Comparison of ENCODE assay signal across 8 cellular contexts in genomic region chr7:73668103-73668937, GRCh38. TPM values are rescaled to one million over a fixed set of nuclear protein-coding genes. Genes with fewer than 3 reads are reported as not detected.
DNase-seq lines count a peak whose midpoint lies in the region; TF ChIP-seq lines count a peak whose summit lies in the region.

No MANE protein-coding gene starts in this region.

- H3K27ac ChIP-seq in DOHH2 (ENCODE audit: low read depth, low read length) (peak overlapping the region; percentile 9; the same call in 1 of the 2 replicates), SJSA1 (no peak overlapping the region), sigmoid colon (peak overlapping the region in 3 of 4 donors; percentile 25 to 66 (median 41))

- H3K36me3 ChIP-seq in DOHH2 (ENCODE audit: control insufficient read depth, low read length) = no peaks in the 10 kb centered on the region
- no peaks in the 10 kb centered on the region; the same call in 1 of the 2 replicates for H3K36me3 ChIP-seq in SJSA1
- H3K36me3 ChIP-seq in sigmoid colon = no peaks in the 10 kb centered on the region

- no peak for TF ChIP-seq EP300 in sigmoid colon (IDR thresholded peaks at IDR 0.05)

- H3K4me2 ChIP-seq in DOHH2 (ENCODE audit: low read length) = peak overlapping the region; percentile 83

- no peak for TF ChIP-seq POLR2A in sigmoid colon (IDR thresholded peaks at IDR 0.05)

- intact Hi-C loops in sigmoid colon (cut with DNase I) = loop anchor here (5.0 kb wide), 1 partner anchor 49 kb away; the partner anchor contains the start of gene STX1A

- no peak for TF ChIP-seq CTCF in DOHH2 (IDR thresholded peaks at IDR 0.05; ENCODE audit: low read depth, low read length, poor library complexity, severe bottlenecking)
- TF ChIP-seq CTCF in HFF-Myc (IDR thresholded peaks at IDR 0.05; ENCODE audit: low read depth, low read length, missing control alignments) = no peak
- TF ChIP-seq CTCF in fibroblast of the aortic adventitia (IDR thresholded peaks at IDR 0.05; ENCODE audit: insufficient read depth, low read length) = no peak
- no peak for TF ChIP-seq CTCF in sigmoid colon (IDR thresholded peaks at IDR 0.05)

- peak overlapping the region; percentile 69 for H3K4me3 ChIP-seq in DOHH2 (ENCODE audit: low read length)
- peak overlapping the region; percentile 50 for H3K4me3 ChIP-seq in HFF-Myc (replicated peaks; ENCODE audit: low read depth, low read length)
- H3K4me3 ChIP-seq in SJSA1 = peak overlapping the region; percentile 65
- H3K4me3 ChIP-seq in fibroblast of the aortic adventitia (ENCODE audit: low read depth, low read length) = peak overlapping the region; percentile 77
- peak overlapping the region; percentile 49 to 80 (median 76) for H3K4me3 ChIP-seq in sigmoid colon

- peaks cover 2% of the 10 kb centered on the region; the same call in 1 of the 2 replicates for H4K20me1 ChIP-seq in DOHH2 (ENCODE audit: control insufficient read depth, insufficient read depth, low read depth, low read length)

- H3K79me2 ChIP-seq in DOHH2 (ENCODE audit: control insufficient read depth, low read length) = no peaks in the 10 kb centered on the region

- H3K27me3 ChIP-seq in DOHH2 (ENCODE audit: control insufficient read depth, low read length) = peaks cover 13% of the 10 kb centered on the region
- H3K27me3 ChIP-seq in SJSA1 (replicated peaks) = no peaks in the 10 kb centered on the region
- no peaks in the 10 kb centered on the region for H3K27me3 ChIP-seq in sigmoid colon

- H3K9me3 ChIP-seq in DOHH2 (ENCODE audit: control insufficient read depth, insufficient read depth, low read length) = peaks cover under 1% of the 10 kb centered on the region; the same call in 1 of the 2 replicates
- no peaks in the 10 kb centered on the region for H3K9me3 ChIP-seq in SJSA1 (replicated peaks)
- no peaks in the 10 kb centered on the region for H3K9me3 ChIP-seq in sigmoid colon

- H3F3A ChIP-seq in DOHH2 (ENCODE audit: control insufficient read depth, insufficient read depth) = no peaks in the 10 kb centered on the region

- DNase-seq in HFF-Myc (ENCODE audit: extremely low read depth, low read depth) (no peak), SJSA1 (ENCODE audit: low read depth in 1 of 2, low spot score in 2 of 2) (no peak), fibroblast of the aortic adventitia (ENCODE audit: low read depth) (no peak), sigmoid colon (no peak), NCI-H226 (no peak), NOMO-1 treated with dmso at 0.1 percent for 144 hours (lab: John Stamatoyannopoulos, UW; ENCODE audit: unreplicated experiment) (no peak)
- no peak for DNase-seq in NK-92 treated with Interleukin-12 subunit alpha and Interleukin-12 subunit beta, amount 100 ng/mL, for 24 hours (lab: John Stamatoyannopoulos, UW)

- H3K4me1 ChIP-seq in DOHH2 (ENCODE audit: control insufficient read depth, low read length) (peaks cover 15% of the 10 kb centered on the region), SJSA1 (replicated peaks) (peaks cover 13% of the 10 kb centered on the region), sigmoid colon (peaks cover 0 to 21% (median 20%) of the 10 kb centered on the region in 4 donors)

- H3K9me2 ChIP-seq in DOHH2 (replicated peaks; ENCODE audit: control insufficient read depth, low read length) = no peaks in the 10 kb centered on the region

- WGBS in sigmoid colon, 2 donors = 3 to 4% methylated on average over 54 of the region's 54 CpGs

RNA-seq across cellular contexts. Expression of gene VPS37D, which starts 0.7 kb away (rescaled TPM):
- total RNA-seq in SJSA1 (2014; rRNA removed; shearing (Covaris generic)) = 1.0 and 1.8 TPM in 2 replicates
- 1.9 and 31.2 TPM in 2 replicates for total RNA-seq in fibroblast of the aortic adventitia (ENCODE audit: low replicate concordance)
- total RNA-seq in sigmoid colon = 1 to 10 TPM; 1.6 to 8.7 (median 4.4) TPM
- polyA plus RNA-seq in sigmoid colon = 1 to 10 TPM in 1 of 3 donors, under 1 TPM in 1, not detected in 1; 0.60 to 1.0 TPM

RNA-seq across cellular contexts. Expression of gene DNAJC30, which starts 14.9 kb away (rescaled TPM):
- 1.3 TPM in 2 replicates for total RNA-seq in SJSA1 (2014; rRNA removed; shearing (Covaris generic))
- total RNA-seq in fibroblast of the aortic adventitia (ENCODE audit: low replicate concordance) = 1.9 and 3.4 TPM in 2 replicates
- 1 to 10 TPM; 3.3 to 7.6 (median 5.8) TPM for total RNA-seq in sigmoid colon
- 1 to 10 TPM; 5.1 to 9.4 (median 6.6) TPM for polyA plus RNA-seq in sigmoid colon

RNA-seq across cellular contexts. Expression of gene BUD23, which starts 15.1 kb away (rescaled TPM):
- 42.2 and 45.5 TPM in 2 replicates for total RNA-seq in SJSA1 (2014; rRNA removed; shearing (Covaris generic))
- total RNA-seq in fibroblast of the aortic adventitia (ENCODE audit: low replicate concordance) (28.6 and 69.4 TPM in 2 replicates), sigmoid colon (10 to 100 TPM; 36.8 to 42.4 (median 39.0) TPM)
- polyA plus RNA-seq in sigmoid colon = 10 to 100 TPM; 34.2 to 86.8 (median 36.0) TPM

RNA-seq across cellular contexts. Expression of gene MLXIPL, which starts 44.0 kb away (rescaled TPM):
- total RNA-seq in SJSA1 (2014; rRNA removed; shearing (Covaris generic)) = not detected in 2 replicates
- total RNA-seq in fibroblast of the aortic adventitia (ENCODE audit: low replicate concordance) (0.72 and 2.0 TPM in 2 replicates), sigmoid colon (10 to 100 TPM in 2 of 4 donors, 1 to 10 TPM in 2; 2.5 to 15.0 (median 10.8) TPM)
- polyA plus RNA-seq in sigmoid colon = 10 to 100 TPM in 1 of 3 donors, 1 to 10 TPM in 2; 1.6 to 11.9 (median 4.8) TPM

RNA-seq across cellular contexts. Expression of gene STX1A, which starts 51.1 kb away (rescaled TPM):
- total RNA-seq in SJSA1 (2014; rRNA removed; shearing (Covaris generic)) = 8.8 and 10.1 TPM in 2 replicates
- total RNA-seq in fibroblast of the aortic adventitia (ENCODE audit: low replicate concordance) = 3.6 and 27.9 TPM in 2 replicates
- 10 to 100 TPM; 16.1 to 24.6 (median 19.8) TPM for total RNA-seq in sigmoid colon
- polyA plus RNA-seq in sigmoid colon = 1 to 10 TPM; 1.8 to 5.7 (median 2.4) TPM
